In genomic region chr14:94696518-94696917, GRCh38 we compare ENCODE assay signal across 5 cellular contexts.
"Had no signal": no experiment of that assay in that cellular context is flagged by ENCODE, and none has a peak within 500 bp of the region (broad histone marks: within the 10 kb centered on the region; RNA-seq: fewer than 3 reads in every experiment).

No MANE protein-coding gene starts in this region.

- DNase-seq: H9, HCEC 1CT, IMR-90 had no signal

- H3K4me2 ChIP-seq: GM23338 had no signal

- H2AFZ ChIP-seq: GM23338 had no signal

- ATAC-seq: GM23338, K562 had no signal

- H3K4me3 ChIP-seq: GM23338, K562 had no signal
